Comparison of ENCODE assay signal across 8 cellular contexts in genomic region chr12:81627336-81628189, GRCh38.
DNase-seq lines count a peak whose midpoint lies in the region; ATAC-seq and TF ChIP-seq lines count a peak whose summit lies in the region.

No MANE protein-coding gene starts in this region.

- H3K9me3 ChIP-seq in heart left ventricle (no peaks in the 10 kb centered on the region), right cardiac atrium (ENCODE audit: control insufficient read depth, low read length) (no peaks in the 10 kb centered on the region), right lobe of liver (no peaks in the 10 kb centered on the region)

- H3K9me3 Mint-ChIP-seq in activated naive CD4-positive, alpha-beta T cell treated with anti-CD3 and anti-CD28 coated beads, Interleukin-2, amount 50 U/mL, for 72 hours = no peaks in the 10 kb centered on the region

- H3K4me1 ChIP-seq in heart left ventricle = peaks cover 0 to 4% (median 0%) of the 10 kb centered on the region in 12 donors
- no peaks in the 10 kb centered on the region for H3K4me1 ChIP-seq in right cardiac atrium (ENCODE audit: control insufficient read depth, insufficient read depth, low read length)
- no peaks in the 10 kb centered on the region for H3K4me1 ChIP-seq in right lobe of liver

- H3K36me3 ChIP-seq in heart left ventricle = no peaks in the 10 kb centered on the region
- H3K36me3 ChIP-seq in brain microvascular endothelial cell (replicated peaks) = no peaks in the 10 kb centered on the region
- H3K36me3 ChIP-seq in right lobe of liver = no peaks in the 10 kb centered on the region

- intact Hi-C loops in heart left ventricle (cut with DNase I) (loop anchor here (1.0 to 5.0 kb wide), 4 partner anchors 175 to 1215 kb away; no protein-coding TSS in a partner anchor), right cardiac atrium (cut with DNase I) (loop anchor here in 3 of 4 donors (5.0 kb wide), 1 partner anchor 175 kb away; no protein-coding TSS in a partner anchor), right lobe of liver (cut with DNase I) (no loop called here)

- H3K27ac Mint-ChIP-seq in activated naive CD4-positive, alpha-beta T cell treated with anti-CD3 and anti-CD28 coated beads, Interleukin-2, amount 50 U/mL, for 72 hours = no peak overlapping the region

- H3K36me3 Mint-ChIP-seq in activated naive CD4-positive, alpha-beta T cell treated with anti-CD3 and anti-CD28 coated beads, Interleukin-2, amount 50 U/mL, for 72 hours = no peaks in the 10 kb centered on the region

- ATAC-seq in heart left ventricle (no peak), right cardiac atrium (no peak), right lobe of liver (peak; percentile 57 to 74 (median 68))
- ATAC-seq in stimulated activated naive CD8-positive, alpha-beta T cell treated with anti-CD3 and anti-CD28 coated beads, Interleukin-15, Interleukin-2, amounts not matched to agents 100 U/mL and 50 U/mL, for 24 hours = no peak
- ATAC-seq in activated naive CD4-positive, alpha-beta T cell treated with anti-CD3 and anti-CD28 coated beads, Interleukin-2, amount 50 U/mL, for 72 hours = no peak

- H3K27ac ChIP-seq in heart left ventricle (no peak overlapping the region), right cardiac atrium (ENCODE audit: low read length) (no peak overlapping the region), brain microvascular endothelial cell (no peak overlapping the region), right lobe of liver (no peak overlapping the region)

- H3K27me3 ChIP-seq in heart left ventricle (no peaks in the 10 kb centered on the region), right cardiac atrium (ENCODE audit: control insufficient read depth, insufficient read depth) (no peaks in the 10 kb centered on the region), brain microvascular endothelial cell (replicated peaks) (no peaks in the 10 kb centered on the region), right lobe of liver (no peaks in the 10 kb centered on the region)

- H3K4me3 ChIP-seq in heart left ventricle (peak overlapping the region in 1 of 12 donors; percentile 5), right cardiac atrium (ENCODE audit: low read length) (no peak overlapping the region), brain microvascular endothelial cell (ENCODE audit: low read depth, low read length) (no peak overlapping the region), right lobe of liver (no peak overlapping the region)

- DNase-seq in heart left ventricle (no peak), right cardiac atrium (no peak), NCI-H226 (peak; percentile 49), brain microvascular endothelial cell (peak; percentile 34), right lobe of liver (no peak)
- no peak for DNase-seq in stimulated activated CD4-positive, alpha-beta T cell treated with anti-CD3 and anti-CD28 coated beads, Interleukin-12 subunit alpha, Interleukin-12 subunit beta, amount 100 ng/mL, for 4 hours
- DNase-seq in stimulated activated naive CD8-positive, alpha-beta T cell treated with anti-CD3 and anti-CD28 coated beads, Interleukin-15, Interleukin-2, amounts not matched to agents 100 U/mL and 50 U/mL, for 24 hours = no peak
- DNase-seq in activated naive CD4-positive, alpha-beta T cell treated with anti-CD3 and anti-CD28 coated beads, Interleukin-2, amount 50 U/mL, for 72 hours (ENCODE audit: low spot score in 2 of 2) = no peak

- TF ChIP-seq CTCF in heart left ventricle (IDR thresholded peaks at IDR 0.05) = peak; percentile 30 to 70 (median 57)
- TF ChIP-seq CTCF in brain microvascular endothelial cell (IDR thresholded peaks at IDR 0.05; ENCODE audit: low read depth, low read length, missing control alignments) = peak; percentile 49
- TF ChIP-seq CTCF in right lobe of liver (IDR thresholded peaks at IDR 0.05) = peak; percentile 57 to 68 (median 62)

- WGBS in heart left ventricle, 4 donors = 11 to 14% (median 11%) methylated on average over 4 of the region's 4 CpGs
- WGBS in right cardiac atrium = 13% methylated on average over 4 of the region's 4 CpGs
- 11% methylated on average over 4 of the region's 4 CpGs for WGBS in right lobe of liver (ENCODE audit: insufficient coverage, low coverage, low lambda C conversion rate, missing lambda C conversion rate)

- TF ChIP-seq POLR2A in heart left ventricle (IDR thresholded peaks at IDR 0.05) (no peak), right lobe of liver (IDR thresholded peaks at IDR 0.05) (no peak)

- in situ Hi-C loops in brain microvascular endothelial cell (cut with HindIII; ENCODE audit: low pct_ligation_motif_present, low sequenced_read_pairs) = no loop called here

Comparison
In these comparisons a context has a peak if more than half of its experiments do, and no peak if none do; other contexts are left out.
1. ATAC-seq: peak in right lobe of liver (4 of 4); none in heart left ventricle (0 of 4), right cardiac atrium (0 of 2), stimulated activated naive CD8-positive, alpha-beta T cell treated with anti-CD3 and anti-CD28 coated beads, Interleukin-15, Interleukin-2, amounts not matched to agents 100 U/mL and 50 U/mL, for 24 hours (single experiment) and activated naive CD4-positive, alpha-beta T cell treated with anti-CD3 and anti-CD28 coated beads, Interleukin-2, amount 50 U/mL, for 72 hours (0 of 2).
2. DNase-seq: peak in NCI-H226 (single experiment) and brain microvascular endothelial cell (single experiment); none in heart left ventricle (0 of 5), right cardiac atrium (0 of 3), right lobe of liver (0 of 3), stimulated activated CD4-positive, alpha-beta T cell treated with anti-CD3 and anti-CD28 coated beads, Interleukin-12 subunit alpha, Interleukin-12 subunit beta, amount 100 ng/mL, for 4 hours (single experiment), stimulated activated naive CD8-positive, alpha-beta T cell treated with anti-CD3 and anti-CD28 coated beads, Interleukin-15, Interleukin-2, amounts not matched to agents 100 U/mL and 50 U/mL, for 24 hours (single experiment) and activated naive CD4-positive, alpha-beta T cell treated with anti-CD3 and anti-CD28 coated beads, Interleukin-2, amount 50 U/mL, for 72 hours (0 of 2).
3. intact Hi-C loops: an anchor here in heart left ventricle (1.0 to 5.0 kb wide) and right cardiac atrium (5.0 kb wide); none called in right lobe of liver.
4. Peak in every context shown above with its lines, with median percentiles within 50 percentile points of each other: CTCF ChIP-seq.